Comparison of ENCODE assay signal across 8 cellular contexts in genomic region chr9:128160603-128160987, GRCh38. TPM values are rescaled to one million over a fixed set of nuclear protein-coding genes. Genes with fewer than 3 reads are reported as not detected.
DNase-seq lines count a peak whose midpoint lies in the region; ATAC-seq and TF ChIP-seq lines count a peak whose summit lies in the region.

No MANE protein-coding gene starts in this region.

- no peaks in the 10 kb centered on the region for H3K9me2 ChIP-seq in GM23248 (ENCODE audit: insufficient read depth)

- no peak for TF ChIP-seq CTCF in CD8-positive, alpha-beta T cell (IDR thresholded peaks at IDR 0.05)

- CTCF ChIA-PET in CD8-positive, alpha-beta T cell (lab: Charles Lee), result interaction anchor here (1.1 kb wide), 1 partner anchor 41 kb away, joined by 3 read pairs; no protein-coding TSS in a partner anchor

- 0 out of 2 replicates have a peak, but pooled peaks cover 4% of the 10 kb centered on the region for H3K79me2 ChIP-seq in GM23248 (ENCODE audit: insufficient read depth)

- peak overlapping the region; percentile 90 for H3K4me3 ChIP-seq in CD8-positive, alpha-beta T cell (ENCODE audit: low read depth, low read length)
- peak overlapping the region; percentile 85 for H3K4me3 ChIP-seq in GM23248
- H3K4me3 ChIP-seq in iPS-15b (ENCODE audit: low read depth, low read length), result peak overlapping the region; percentile 90

- H3K9ac ChIP-seq in GM23248 (peak overlapping the region; percentile 80), iPS-15b (ENCODE audit: low read depth, low read length) (peak overlapping the region; percentile 65)

- peak in 5 of 7 experiments; percentile 15 to 49 (median 28) for DNase-seq in CD8-positive, alpha-beta T cell
- DNase-seq in GM23248 (peak; percentile 82), RKO (ENCODE audit: low spot score) (peak; percentile 80), GOT3 (lab: John Stamatoyannopoulos, UW) (no peak), NK-92 (lab: John Stamatoyannopoulos, UW; ENCODE audit: unreplicated experiment) (no peak)
- peak; percentile 69 for DNase-seq in activated naive CD8-positive, alpha-beta T cell treated with anti-CD3 and anti-CD28 coated beads, Interleukin-2, amount 50 U/mL, for 24 hours
- peak; percentile 28 to 57 (median 40) for DNase-seq in stimulated activated CD4-positive, alpha-beta T cell treated with anti-CD3 and anti-CD28 coated beads, Interleukin-12 subunit alpha, Interleukin-12 subunit beta, amount 100 ng/mL, for 48 hours (ENCODE audit: low read depth in 2 of 3, low spot score in 1 of 3)

- H3K36me3 ChIP-seq in CD8-positive, alpha-beta T cell (ENCODE audit: insufficient read depth, low read length), result peaks cover 9% of the 10 kb centered on the region
- peaks cover 5% of the 10 kb centered on the region; the same call in 1 of the 2 replicates for H3K36me3 ChIP-seq in GM23248 (ENCODE audit: low read depth)
- H3K36me3 ChIP-seq in iPS-15b (ENCODE audit: control insufficient read depth, insufficient read depth, low read length), result peaks cover 12% of the 10 kb centered on the region

- in situ Hi-C loops in GM23248 (cut with MboI), result no loop called here

- H3K4me1 ChIP-seq in CD8-positive, alpha-beta T cell (ENCODE audit: insufficient read depth, low read length), result peaks cover 19% of the 10 kb centered on the region
- H3K4me1 ChIP-seq in GM23248 (ENCODE audit: insufficient read depth) (peaks cover 11% of the 10 kb centered on the region), iPS-15b (ENCODE audit: control insufficient read depth, insufficient read depth, low read length) (peaks cover 4% of the 10 kb centered on the region)

- H3K36me3 Mint-ChIP-seq in CD8-positive, alpha-beta T cell, result peaks cover 14% of the 10 kb centered on the region
- H3K36me3 Mint-ChIP-seq in activated naive CD8-positive, alpha-beta T cell treated with anti-CD3 and anti-CD28 coated beads, Interleukin-2, amount 50 U/mL, for 24 hours (ENCODE audit: low read depth), result peaks cover 18% of the 10 kb centered on the region

- peak overlapping the region; percentile 70 for H3K27ac ChIP-seq in CD8-positive, alpha-beta T cell (ENCODE audit: low read depth, low read length)
- peak overlapping the region; percentile 21 for H3K27ac ChIP-seq in GM23248

- 0 to 2% methylated on average over 23 of the region's 23 CpGs for WGBS in GM23248 (ENCODE audit: low coverage in 1 of 2, low lambda C conversion rate in 2 of 2, missing lambda C conversion rate in 2 of 2), 2 experiments

- H3K27me3 ChIP-seq in CD8-positive, alpha-beta T cell (ENCODE audit: insufficient read depth, low read length), result no peaks in the 10 kb centered on the region
- H3K27me3 ChIP-seq in GM23248 (replicated peaks; ENCODE audit: insufficient read depth), result no peaks in the 10 kb centered on the region
- no peaks in the 10 kb centered on the region for H3K27me3 ChIP-seq in iPS-15b (ENCODE audit: control insufficient read depth, insufficient read depth, low read length)

- POLR2A ChIA-PET in CD8-positive, alpha-beta T cell (lab: Charles Lee), result interaction anchor here (1.6 to 2.6 kb wide), 4 partner anchors 30 to 90 kb away, joined by 7 to 10 read pairs (median 8); partner anchors contain the start of genes CIZ1 and PTGES2

- intact Hi-C loops in CD8-positive, alpha-beta T cell (cut with DNase I, micrococcal nuclease), result loop anchor here (1.0 kb wide), 7 partner anchors 31 to 876 kb away; partner anchors contain the start of genes CIZ1 (in 2 of the 2), DNM1 (in 2 of the 2), MIGA2 (in 1 of the 2) and NAIF1 (in 1 of the 2)

- peaks cover 17% of the 10 kb centered on the region for H3K4me1 Mint-ChIP-seq in CD8-positive, alpha-beta T cell (ENCODE audit: low read depth)
- H3K4me1 Mint-ChIP-seq in activated naive CD8-positive, alpha-beta T cell treated with anti-CD3 and anti-CD28 coated beads, Interleukin-2, amount 50 U/mL, for 24 hours, result peaks cover 17% of the 10 kb centered on the region

- H3K27me3 Mint-ChIP-seq in CD8-positive, alpha-beta T cell (ENCODE audit: low read depth), result no peaks in the 10 kb centered on the region
- no peaks in the 10 kb centered on the region for H3K27me3 Mint-ChIP-seq in activated naive CD8-positive, alpha-beta T cell treated with anti-CD3 and anti-CD28 coated beads, Interleukin-2, amount 50 U/mL, for 24 hours

- peak overlapping the region; percentile 86 for H2AFZ ChIP-seq in GM23248

- peak overlapping the region; percentile 79 for H3K4me2 ChIP-seq in GM23248 (ENCODE audit: unreplicated experiment)

- peaks cover 21% of the 10 kb centered on the region; the same call in 1 of the 2 replicates for H3F3A ChIP-seq in GM23248 (ENCODE audit: insufficient read depth)

- no peaks in the 10 kb centered on the region for H3K9me3 ChIP-seq in CD8-positive, alpha-beta T cell (ENCODE audit: low read length)
- no peaks in the 10 kb centered on the region for H3K9me3 ChIP-seq in GM23248 (ENCODE audit: low read depth)
- H3K9me3 ChIP-seq in iPS-15b (ENCODE audit: control insufficient read depth, insufficient read depth, low read length), result no peaks in the 10 kb centered on the region

- H3K4me3 Mint-ChIP-seq in CD8-positive, alpha-beta T cell, result peak overlapping the region; percentile 79
- peak overlapping the region; percentile 83 for H3K4me3 Mint-ChIP-seq in activated naive CD8-positive, alpha-beta T cell treated with anti-CD3 and anti-CD28 coated beads, Interleukin-2, amount 50 U/mL, for 24 hours

- H3K27ac Mint-ChIP-seq in CD8-positive, alpha-beta T cell, result peak overlapping the region; percentile 49
- H3K27ac Mint-ChIP-seq in activated naive CD8-positive, alpha-beta T cell treated with anti-CD3 and anti-CD28 coated beads, Interleukin-2, amount 50 U/mL, for 24 hours, result peak overlapping the region; percentile 64

- ATAC-seq in CD8-positive, alpha-beta T cell, result no peak
- ATAC-seq in activated naive CD8-positive, alpha-beta T cell treated with anti-CD3 and anti-CD28 coated beads, Interleukin-2, amount 50 U/mL, for 24 hours, result peak; percentile 70

- H3K9me3 Mint-ChIP-seq in CD8-positive, alpha-beta T cell, result no peaks in the 10 kb centered on the region
- H3K9me3 Mint-ChIP-seq in activated naive CD8-positive, alpha-beta T cell treated with anti-CD3 and anti-CD28 coated beads, Interleukin-2, amount 50 U/mL, for 24 hours, result no peaks in the 10 kb centered on the region

- H4K20me1 ChIP-seq in GM23248 (ENCODE audit: insufficient read depth), result no peaks in the 10 kb centered on the region

RNA-seq across cellular contexts. Expression of gene BBLN, which starts 0.5 kb away (rescaled TPM):
- 10 to 100 TPM; 56.6 to 67.4 TPM for total RNA-seq in CD8-positive, alpha-beta T cell
- 229 and 315 TPM in 2 replicates for total RNA-seq in GM23248 (2014; rRNA removed; shearing (Covaris generic))
- 137 and 142 TPM in 2 replicates for polyA plus RNA-seq in GM23248 (2016; fragmentation: Nextera tagmentation; extraction: Ambion mirVana)

RNA-seq across cellular contexts. Expression of gene LCN2, which starts 11.3 kb away (rescaled TPM):
- total RNA-seq in CD8-positive, alpha-beta T cell, result not detected
- not detected in 2 replicates for total RNA-seq in GM23248 (2014; rRNA removed; shearing (Covaris generic))
- not detected in 2 replicates for polyA plus RNA-seq in GM23248 (2016; fragmentation: Nextera tagmentation; extraction: Ambion mirVana)

RNA-seq across cellular contexts. Expression of gene CIZ1, which starts 30.8 kb away (rescaled TPM):
- total RNA-seq in CD8-positive, alpha-beta T cell, result 100 to 1,000 TPM; 109 to 116 TPM
- 39.1 and 48.5 TPM in 2 replicates for total RNA-seq in GM23248 (2014; rRNA removed; shearing (Covaris generic))
- 73.1 and 74.7 TPM in 2 replicates for polyA plus RNA-seq in GM23248 (2016; fragmentation: Nextera tagmentation; extraction: Ambion mirVana)

RNA-seq across cellular contexts. Expression of gene PTGES2, which starts 33.1 kb away (rescaled TPM):
- total RNA-seq in CD8-positive, alpha-beta T cell, result 10 to 100 TPM; 38.8 to 44.6 TPM
- total RNA-seq in GM23248 (2014; rRNA removed; shearing (Covaris generic)), result 68.6 and 68.9 TPM in 2 replicates
- polyA plus RNA-seq in GM23248 (2016; fragmentation: Nextera tagmentation; extraction: Ambion mirVana), result 63.3 and 70.3 TPM in 2 replicates

RNA-seq across cellular contexts. Expression of gene DNM1, which starts 42.6 kb away (rescaled TPM):
- total RNA-seq in CD8-positive, alpha-beta T cell, result 1 to 10 TPM; 1.4 to 1.5 TPM
- 11.3 and 12.1 TPM in 2 replicates for total RNA-seq in GM23248 (2014; rRNA removed; shearing (Covaris generic))
- polyA plus RNA-seq in GM23248 (2016; fragmentation: Nextera tagmentation; extraction: Ambion mirVana), result 13.7 and 19.0 TPM in 2 replicates

Comparison
In these comparisons a context has a peak if more than half of its experiments do, and no peak if none do; other contexts are left out.
1. DNase-seq: peak in CD8-positive, alpha-beta T cell (5 of 7), GM23248 (single experiment), RKO (single experiment), activated naive CD8-positive, alpha-beta T cell treated with anti-CD3 and anti-CD28 coated beads, Interleukin-2, amount 50 U/mL, for 24 hours (single experiment) and stimulated activated CD4-positive, alpha-beta T cell treated with anti-CD3 and anti-CD28 coated beads, Interleukin-12 subunit alpha, Interleukin-12 subunit beta, amount 100 ng/mL, for 48 hours (3 of 3); none in GOT3 (single experiment) and NK-92 (single experiment).
2. Peak in every context shown above with its lines, with median percentiles within 50 percentile points of each other: H3K4me3 ChIP-seq.